In genomic region chr10:31431021-31431420, GRCh38 we compare ENCODE assay signal across 34 cellular contexts.
"Had no signal": no experiment of that assay in that cellular context is flagged by ENCODE, and none has a peak within 500 bp of the region (broad histone marks: within the 10 kb centered on the region; RNA-seq: fewer than 3 reads in every experiment).

No MANE protein-coding gene starts in this region.

- H3K27me3 ChIP-seq: MG63 had no signal

- H3K4me3 ChIP-seq: MG63 had no signal

- DNase-seq: Karpas-422, Kasumi-1, MG63, MM.1S, MV-4-11, NCI-H1048, NCI-H1092, NCI-H1092 treated with DMSO at 0.1 percent for 48 hours, NCI-H1105, NCI-H1105 treated with DMSO at 0.1 percent for 48 hours, NCI-H1417, NCI-H1417 treated with DMSO at 0.1 percent for 48 hours, NCI-H1436, NCI-H1436 treated with DMSO at 0.1 percent for 48 hours, NCI-H146, NCI-H1694, NCI-H1694 treated with DMSO at 0.1 percent for 48 hours, NCI-H187 treated with DMSO at 0.1 percent for 48 hours, NCI-H1930, NCI-H2029, NCI-H2029 treated with DMSO at 0.1 percent for 48 hours, NCI-H2081, NCI-H2081 treated with DMSO at 0.1 percent for 48 hours, NCI-H2107, NCI-H2171, NCI-H2171 treated with DMSO at 0.1 percent for 48 hours, NCI-H2227 treated with DMSO at 0.1 percent for 48 hours, NCI-H226, NCI-H345, NCI-H446, NCI-H446 treated with DMSO at 0.1 percent for 48 hours, NCI-H510A, NCI-H510A treated with DMSO at 0.1 percent for 48 hours, NCI-H524 had no signal
